In the genomic region with DNA sequence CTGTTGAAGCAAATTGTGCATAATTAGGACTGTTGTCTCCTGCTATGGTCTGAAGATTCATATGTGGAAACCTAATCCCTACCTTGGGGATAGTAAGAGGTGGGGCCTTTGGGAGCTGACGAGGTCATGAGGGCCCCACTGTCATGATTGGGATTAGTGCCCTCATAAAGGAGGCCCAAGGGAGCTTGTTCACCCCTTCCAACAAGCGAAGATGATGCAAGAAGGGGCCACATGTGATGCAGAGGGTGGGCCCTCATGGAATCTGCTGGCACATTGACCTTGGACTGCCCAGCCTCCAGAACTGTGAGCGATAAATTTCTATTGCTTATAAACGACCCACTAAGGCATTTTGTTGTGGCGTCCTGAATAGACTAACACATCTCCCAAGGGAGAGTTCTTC, we compare ENCODE assay signal across 1 cellular context.
TF ChIP-seq lines count a peak whose summit lies in the region.

No MANE protein-coding gene starts in this region.

TF ChIP-seq in GM23338, 12 proteins besides CTCF, POLR2A, EP300 and RAD21 (continued from another document):
- TF ChIP-seq REST (IDR thresholded peaks at IDR 0.05; ENCODE audit: unreplicated experiment): no peak
- no peak for TF ChIP-seq EZH2 (IDR thresholded peaks at IDR 0.05; ENCODE audit: low read depth, unreplicated experiment)
- no peak for TF ChIP-seq NANOG (IDR thresholded peaks at IDR 0.05; ENCODE audit: borderline replicate concordance)
- TF ChIP-seq, protein P1, sequence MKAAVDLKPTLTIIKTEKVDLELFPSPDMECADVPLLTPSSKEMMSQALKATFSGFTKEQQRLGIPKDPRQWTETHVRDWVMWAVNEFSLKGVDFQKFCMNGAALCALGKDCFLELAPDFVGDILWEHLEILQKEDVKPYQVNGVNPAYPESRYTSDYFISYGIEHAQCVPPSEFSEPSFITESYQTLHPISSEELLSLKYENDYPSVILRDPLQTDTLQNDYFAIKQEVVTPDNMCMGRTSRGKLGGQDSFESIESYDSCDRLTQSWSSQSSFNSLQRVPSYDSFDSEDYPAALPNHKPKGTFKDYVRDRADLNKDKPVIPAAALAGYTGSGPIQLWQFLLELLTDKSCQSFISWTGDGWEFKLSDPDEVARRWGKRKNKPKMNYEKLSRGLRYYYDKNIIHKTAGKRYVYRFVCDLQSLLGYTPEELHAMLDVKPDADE (IDR thresholded peaks at IDR 0.05): no peak
- no peak for TF ChIP-seq ZNF331 (CRISPR knock-in tag; IDR thresholded peaks at IDR 0.05; ENCODE audit: low read depth)
- no peak for TF ChIP-seq EZH2phosphoT487 (IDR thresholded peaks at IDR 0.05; ENCODE audit: unreplicated experiment)
- no peak for TF ChIP-seq JUNB (IDR thresholded peaks at IDR 0.05; ENCODE audit: unreplicated experiment)
- no peak for TF ChIP-seq ZNF114 (CRISPR knock-in tag; IDR thresholded peaks at IDR 0.05)
- no peak for TF ChIP-seq CREB1 (CRISPR knock-in tag; IDR thresholded peaks at IDR 0.05; ENCODE audit: low read depth)
- no peak for TF ChIP-seq STAT1 (IDR thresholded peaks at IDR 0.05; ENCODE audit: unreplicated experiment)
